Comparison of ENCODE assay signal across 1 cellular context in the genomic region with DNA sequence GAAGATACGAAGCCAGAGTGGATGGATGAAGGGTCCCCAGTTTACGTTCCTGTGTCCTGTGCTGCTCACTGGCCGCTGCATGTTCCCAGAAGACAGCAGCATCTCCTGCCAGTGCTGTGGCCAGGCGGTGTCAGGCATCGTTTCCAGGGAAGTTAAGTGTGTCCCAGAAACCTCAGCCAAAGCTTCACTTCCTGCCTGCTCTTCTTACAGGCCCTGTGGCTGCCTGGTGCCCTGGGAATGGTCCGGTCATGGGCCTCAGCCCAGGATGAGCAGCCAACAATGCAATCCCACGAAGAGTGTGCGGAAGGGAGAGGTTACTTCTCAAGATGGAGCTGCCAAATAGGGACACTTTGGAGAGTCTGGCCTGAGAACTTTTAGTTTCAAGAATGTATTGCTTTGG.
TF ChIP-seq lines count a peak whose summit lies in the region.

No MANE protein-coding gene starts in this region.

TF ChIP-seq in H1, 55 proteins besides CTCF, POLR2A, EP300 and RAD21:
- TF ChIP-seq CHD7 (IDR thresholded peaks at IDR 0.05; ENCODE audit: insufficient replicate concordance, low read length) (no peak), CTBP2 (IDR thresholded peaks at IDR 0.05; ENCODE audit: borderline replicate concordance, insufficient read depth, insufficient read length, low read length) (no peak), NANOG (IDR thresholded peaks at IDR 0.05; ENCODE audit: insufficient read depth, low read depth, low read length, poor library complexity, severe bottlenecking) (no peak), BCL11A (IDR thresholded peaks at IDR 0.05; ENCODE audit: low read depth in 2 of 2, low read length in 2 of 2) (no peak), HDAC2 (IDR thresholded peaks at IDR 0.05; ENCODE audit: borderline replicate concordance in 1 of 2, low read depth in 2 of 2, low read length in 2 of 2) (no peak), KDM4A (IDR thresholded peaks at IDR 0.05; ENCODE audit: low read depth, low read length, severe bottlenecking) (no peak), JUN (IDR thresholded peaks at IDR 0.05; ENCODE audit: low read depth, low read length) (no peak), NRF1 (IDR thresholded peaks at IDR 0.05; ENCODE audit: low read depth, low read length) (no peak), ATF2 (IDR thresholded peaks at IDR 0.05; ENCODE audit: low read length) (no peak), KDM1A (IDR thresholded peaks at IDR 0.05; ENCODE audit: borderline replicate concordance, low read length) (no peak), BRCA1 (IDR thresholded peaks at IDR 0.05; ENCODE audit: low read depth, low read length) (no peak), ZNF274 (IDR thresholded peaks at IDR 0.05; ENCODE audit: borderline replicate concordance, extremely low read depth, low read length) (no peak), CREB1 (IDR thresholded peaks at IDR 0.05) (no peak), SAP30 (IDR thresholded peaks at IDR 0.05; ENCODE audit: insufficient read depth, insufficient replicate concordance, low read length) (no peak), EGR1 (IDR thresholded peaks at IDR 0.05; ENCODE audit: borderline replicate concordance, low read depth, low read length) (no peak), EZH2 (IDR thresholded peaks at IDR 0.05; ENCODE audit: low read depth, low read length, severe bottlenecking) (no peak), CHD2 (IDR thresholded peaks at IDR 0.05; ENCODE audit: low read length) (no peak)
TF ChIP-seq in H1: peak in this region for 0.
